ENCODE assay signal across 20 cellular contexts in the genomic region with DNA sequence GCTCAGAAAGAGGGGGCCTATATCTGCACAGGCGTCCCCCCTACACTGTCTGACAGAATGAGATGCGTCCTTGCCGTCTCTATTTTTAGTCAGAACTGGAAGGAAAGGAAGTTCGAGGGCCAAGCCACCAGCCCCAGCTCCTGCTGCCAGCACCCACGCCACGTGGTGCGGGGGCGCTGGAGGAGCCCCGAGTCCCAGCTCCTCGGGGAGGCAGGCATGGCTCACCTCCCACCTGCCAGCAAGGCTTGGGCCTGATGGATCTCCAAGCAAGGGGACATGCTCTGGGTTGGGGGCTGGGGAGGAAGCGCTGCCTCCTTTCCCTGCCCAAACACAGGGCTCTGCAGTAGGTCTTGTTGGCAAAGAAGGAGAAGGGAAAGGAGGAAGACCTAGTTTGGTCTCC.
DNase-seq lines count a peak whose midpoint lies in the region; ATAC-seq and TF ChIP-seq lines count a peak whose summit lies in the region.
"Had no signal": no experiment of that assay in that cellular context is flagged by ENCODE, and none has a peak within 500 bp of the region (broad histone marks: within the 10 kb centered on the region; RNA-seq: fewer than 3 reads in every experiment).

No MANE protein-coding gene starts in this region.

- peak overlapping the region; percentile 31 for H3K4me2 ChIP-seq in BLaER1
- H3K4me2 ChIP-seq in Karpas-422 (ENCODE audit: low read depth, low read length, poor library complexity, severe bottlenecking) = no peak overlapping the region
- H3K4me2 ChIP-seq in neuronal stem cell (ENCODE audit: insufficient read depth, low read length, poor library complexity, severe bottlenecking) = no peak overlapping the region
- H3K4me2 ChIP-seq: GM23338 had no signal

- H2BK5ac ChIP-seq in neuronal stem cell (ENCODE audit: low read length) = no peak overlapping the region

- H3K36me3 ChIP-seq in BLaER1 = no peaks in the 10 kb centered on the region
- no peaks in the 10 kb centered on the region for H3K36me3 ChIP-seq in Karpas-422 (ENCODE audit: insufficient read depth, low read length)
- no peaks in the 10 kb centered on the region for H3K36me3 ChIP-seq in neuronal stem cell (replicated peaks in 1 of 2; ENCODE audit: control insufficient read depth in 2 of 2, insufficient read depth in 2 of 2, low read length in 2 of 2)

- H4K20me1 ChIP-seq in BLaER1 (no peaks in the 10 kb centered on the region), Karpas-422 (ENCODE audit: insufficient read depth, low read depth, low read length) (no peaks in the 10 kb centered on the region)

- no CpG with 5 or more reads among the region's 11 CpGs for WGBS in neuronal stem cell (ENCODE audit: extremely low coverage in 2 of 2, insufficient read length in 2 of 2, insufficient replicate concordance in 1 of 2), 2 donors

- H4K91ac ChIP-seq in neuronal stem cell (ENCODE audit: low read depth, low read length, poor library complexity) = no peak overlapping the region

- H3K27me3 ChIP-seq in BLaER1 (no peaks in the 10 kb centered on the region), Karpas-422 (ENCODE audit: low read length) (no peaks in the 10 kb centered on the region), dorsolateral prefrontal cortex (no peaks in the 10 kb centered on the region), neuronal stem cell (ENCODE audit: control insufficient read depth in 3 of 3, insufficient read depth in 3 of 3, low read depth in 1 of 3, low read length in 3 of 3) (peaks cover 0 to 6% (median 0%) of the 10 kb centered on the region in 3 experiments)

- no peak overlapping the region for H3K27ac ChIP-seq in BLaER1
- no peak overlapping the region for H3K27ac ChIP-seq in Karpas-422 (ENCODE audit: low read length)
- peak overlapping the region in 51 of 59 donors; percentile 4 to 86 (median 53) for H3K27ac ChIP-seq in dorsolateral prefrontal cortex
- H3K27ac ChIP-seq in neuronal stem cell (replicated peaks; ENCODE audit: low read length) = no peak overlapping the region

- H4K8ac ChIP-seq in neuronal stem cell (ENCODE audit: low read depth, low read length) = no peak overlapping the region

- H3K79me2 ChIP-seq in Karpas-422 (ENCODE audit: low read length) = no peaks in the 10 kb centered on the region

- no peaks in the 10 kb centered on the region for H3K79me1 ChIP-seq in neuronal stem cell (ENCODE audit: low read depth, low read length)

- H3K9ac ChIP-seq in BLaER1 (no peak overlapping the region), Karpas-422 (ENCODE audit: low read length) (0 out of 2 replicates have a peak overlapping the region, but pooled peaks have one; percentile 3), neuronal stem cell (ENCODE audit: low read depth, low read length, poor library complexity) (no peak overlapping the region)

- no peak overlapping the region for H3K23ac ChIP-seq in neuronal stem cell (ENCODE audit: low read depth, low read length, poor library complexity)

- no peak for DNase-seq in Karpas-422
- peak in 4 of 10 donors; percentile 32 to 70 (median 48) for DNase-seq in dorsolateral prefrontal cortex
- DNase-seq in neuronal stem cell (ENCODE audit: low spot score) = no peak
- DNase-seq in HuH-7.5 (ENCODE audit: low spot score) = no peak
- DNase-seq in activated CD8-positive, alpha-beta memory T cell treated with anti-CD3 and anti-CD28 coated beads for 24 hours = no peak
- DNase-seq: 8988T; C1 segment of cervical spinal cord; CD4-positive, CD25-positive, alpha-beta regulatory T cell; CD8-positive, alpha-beta memory T cell; COR-L47; DMS 273 treated with DMSO at 0.1 percent for 48 hours; DMS53; DND-41; EL; H7; HFFc6 had no signal

- H3K18ac ChIP-seq in neuronal stem cell (ENCODE audit: low read length) = no peak overlapping the region

- no peak for TF ChIP-seq CTCF in dorsolateral prefrontal cortex (IDR thresholded peaks at IDR 0.05 in 54 of 56, conservative IDR thresholded peaks at IDR 0.05 in 2 of 56; ENCODE audit: low read depth in 1 of 56, partially characterized antibody in 56 of 56)

- H2BK120ac ChIP-seq in neuronal stem cell (ENCODE audit: low read depth, low read length) = no peak overlapping the region

- H3K9me2 ChIP-seq in Karpas-422 (replicated peaks; ENCODE audit: insufficient read depth, low read length) = no peaks in the 10 kb centered on the region

- peak overlapping the region; percentile 24 for H2AK5ac ChIP-seq in neuronal stem cell (ENCODE audit: low read depth, low read length)

- H3K4me1 ChIP-seq in BLaER1 (peaks cover 47% of the 10 kb centered on the region), Karpas-422 (ENCODE audit: low read length) (peaks cover 99% of the 10 kb centered on the region), neuronal stem cell (ENCODE audit: control insufficient read depth in 2 of 2, insufficient read depth in 1 of 2, low read depth in 1 of 2, low read length in 2 of 2) (peaks cover 9 to 26% of the 10 kb centered on the region in 2 donors)

- no peak for ATAC-seq in esophagus mucosa
- ATAC-seq: GM23338 had no signal

- H3K14ac ChIP-seq in neuronal stem cell (ENCODE audit: low read length) = no peak overlapping the region

- H2BK12ac ChIP-seq in neuronal stem cell (ENCODE audit: low read length) = no peak overlapping the region

- H3K9me3 ChIP-seq in BLaER1 (no peaks in the 10 kb centered on the region), Karpas-422 (ENCODE audit: low read length) (no peaks in the 10 kb centered on the region), neuronal stem cell (replicated peaks in 1 of 2; ENCODE audit: control insufficient read depth in 2 of 2, insufficient read depth in 1 of 2, low read depth in 1 of 2, low read length in 2 of 2) (peaks cover 0 to 2% of the 10 kb centered on the region in 2 donors)

- peak overlapping the region; percentile 22 for H2BK15ac ChIP-seq in neuronal stem cell (ENCODE audit: low read length)

- H2AFZ ChIP-seq in Karpas-422 (ENCODE audit: low read length) (no peak overlapping the region), neuronal stem cell (ENCODE audit: low read length) (no peak overlapping the region)
- H2AFZ ChIP-seq: GM23338 had no signal

- intact Hi-C loops in dorsolateral prefrontal cortex (cut with DNase I) = loop anchor here (5.0 to 10.0 kb wide), 2 partner anchors 40 to 58 kb away; no protein-coding TSS in a partner anchor

- H3K4me3 ChIP-seq in BLaER1 (no peak overlapping the region), Karpas-422 (ENCODE audit: low read length) (no peak overlapping the region), dorsolateral prefrontal cortex (no peak overlapping the region), neuronal stem cell (ENCODE audit: low read length in 2 of 2) (no peak overlapping the region)
- H3K4me3 ChIP-seq: GM12878, GM23338 had no signal

- no peak overlapping the region for H3K4ac ChIP-seq in neuronal stem cell (ENCODE audit: low read length)

Comparison
In these comparisons a context has a peak if more than half of its experiments do, and no peak if none do; other contexts are left out.
1. H3K27ac ChIP-seq: peak in dorsolateral prefrontal cortex (51 of 59); none in BLaER1 (single experiment), Karpas-422 (single experiment) and neuronal stem cell (single experiment).